Comparison of ENCODE assay signal across 8 cellular contexts in genomic region chr14:105300542-105301102, GRCh38. TPM values are rescaled to one million over a fixed set of nuclear protein-coding genes. Genes with fewer than 3 reads are reported as not detected.
A peak's percentile ranks its signal among the peaks of the same experiment; 100 is the strongest.
DNase-seq lines count a peak whose midpoint lies in the region; ATAC-seq, FAIRE-seq and TF ChIP-seq lines count a peak whose summit lies in the region.

Gene BRF1 (minus strand): TSS chr14:105301001. CDS start chr14:105300629, 372 bp downstream.

- peak; percentile 85 to 97 for DNase-seq in A549 (ENCODE audit: low read depth in 1 of 2, low spot score in 1 of 2)
- DNase-seq in NCI-H2196 (lab: John Stamatoyannopoulos, UW; ENCODE audit: unreplicated experiment), result peak; percentile 82
- peak; percentile 95 for DNase-seq in activated CD4-positive, alpha-beta T cell treated with anti-CD3 and anti-CD28 coated beads for 1 hour
- peak; percentile 93 for DNase-seq in cerebellum (ENCODE audit: low spot score)
- DNase-seq in kidney epithelial cell (ENCODE audit: low read depth), result peak; percentile 61
- peak; percentile 92 to 97 for DNase-seq in stimulated activated CD4-positive, alpha-beta T cell treated with anti-CD3 and anti-CD28 coated beads, Interleukin-15, amount 100 ng/mL, for 48 hours (ENCODE audit: low read depth in 2 of 2)

- H3K36me3 ChIP-seq in kidney epithelial cell (ENCODE audit: control insufficient read depth, insufficient read depth, low read length), result no peaks in the 10 kb centered on the region

- TF ChIP-seq CTCF in A549 (IDR thresholded peaks at IDR 0.05), result no peak
- no peak for TF ChIP-seq CTCF in kidney epithelial cell (IDR thresholded peaks at IDR 0.05; ENCODE audit: insufficient read depth, low read length, poor library complexity, severe bottlenecking)

- H3K27ac ChIP-seq in A549, result peak within 1 kb of the TSS; percentile 96 to 98

- POLR2A ChIA-PET in A549 (lab: Yijun Ruan, JAX), result interaction anchor here (0.6 to 1.8 kb wide), 21 partner anchors 8 to 620 kb away, joined by 3 to 38 read pairs (median 4); partner anchors contain the start of genes BTBD6, NUDT14 and PACS2

- no peak for TF ChIP-seq POLR2A in A549 (IDR thresholded peaks at IDR 0.05; ENCODE audit: low read length)

- no peak for FAIRE-seq in A549 (lab: Jason Lieb, UNC)

- peak within 1 kb of the TSS; percentile 80 for H3K4me2 ChIP-seq in A549

- 0 out of 3 replicates have a peak, but pooled peaks cover 3% of the 10 kb centered on the region for H3K4me1 ChIP-seq in A549

- TF ChIP-seq RAD21 in A549 (conservative IDR thresholded peaks at IDR 0.05 in 1 of 2, IDR thresholded peaks at IDR 0.05 in 1 of 2), result no peak

- TF ChIP-seq EP300 in A549 (IDR thresholded peaks at IDR 0.05), result no peak

- H3K9me3 ChIP-seq in A549, result no peaks in the 10 kb centered on the region

- 0% methylated on average over 1 of the region's 90 CpGs for WGBS in A549 (ENCODE audit: missing lambda C conversion rate)

- no peaks in the 10 kb centered on the region for H3K27me3 ChIP-seq in kidney epithelial cell (ENCODE audit: control insufficient read depth, insufficient read depth, low read length)

- ATAC-seq in A549 (peak; percentile 91 to 93), GM18858 (IDR thresholded peaks at IDR 0.05; ENCODE audit: unreplicated experiment) (peak; percentile 57), HG03064 (IDR thresholded peaks at IDR 0.05; ENCODE audit: low read depth, unreplicated experiment) (peak; percentile 81)

- H3K4me3 ChIP-seq in A549 (peak within 1 kb of the TSS; percentile 99), kidney epithelial cell (ENCODE audit: low read depth, low read length) (peak within 1 kb of the TSS; percentile 92)

- CTCF ChIA-PET in A549 (lab: Yijun Ruan, JAX), result interaction anchor here (1.0 to 1.8 kb wide), 4 partner anchors 10 to 105 kb away, joined by 3 to 6 read pairs (median 4); no protein-coding TSS in a partner anchor

TF ChIP-seq in A549, 52 proteins besides CTCF, POLR2A, EP300 and RAD21 (continues in another document):
- TF ChIP-seq EHF (CRISPR knock-in tag; IDR thresholded peaks at IDR 0.05) (no peak), REST (IDR thresholded peaks at IDR 0.05) (peak; percentile 80), FOSL2 (IDR thresholded peaks at IDR 0.05) (no peak), FOSL2 (CRISPR knock-in tag; IDR thresholded peaks at IDR 0.05) (0 out of 2 replicates have a peak, but pooled peaks have one; percentile 7), ZC3H11A (IDR thresholded peaks at IDR 0.05) (no peak), NFE2L2 (conservative IDR thresholded peaks at IDR 0.05; ENCODE audit: low read length) (no peak), ZFP36 (IDR thresholded peaks at IDR 0.05; ENCODE audit: borderline replicate concordance, partially characterized antibody) (no peak), SREBF2 (IDR thresholded peaks at IDR 0.05) (no peak), MAFK (IDR thresholded peaks at IDR 0.05; ENCODE audit: partially characterized antibody) (no peak), HES2 (IDR thresholded peaks at IDR 0.05) (no peak), CHD2 (IDR thresholded peaks at IDR 0.05; ENCODE audit: low read length, partially characterized antibody) (peak; percentile 85), CHD4 (IDR thresholded peaks at IDR 0.05; ENCODE audit: borderline replicate concordance) (no peak), RFX5 (IDR thresholded peaks at IDR 0.05) (no peak), MYC (IDR thresholded peaks at IDR 0.05; ENCODE audit: borderline replicate concordance, low read length) (no peak; the same call in 1 of the 2 replicates), PBX3 (IDR thresholded peaks at IDR 0.05) (no peak), USF2 (IDR thresholded peaks at IDR 0.05) (no peak), HEYL (CRISPR knock-in tag; IDR thresholded peaks at IDR 0.05) (no peak), MAZ (IDR thresholded peaks at IDR 0.05; ENCODE audit: borderline replicate concordance, low read depth, low read length) (no peak), BHLHE40 (IDR thresholded peaks at IDR 0.05; ENCODE audit: low read depth, low read length) (no peak), BCL3 (IDR thresholded peaks at IDR 0.05) (0 out of 3 replicates have a peak, but pooled peaks have one; percentile 25), CEBPB (IDR thresholded peaks at IDR 0.05) (no peak), ZNF302 (CRISPR knock-in tag; IDR thresholded peaks at IDR 0.05) (no peak), HOXB13 (CRISPR knock-in tag; IDR thresholded peaks at IDR 0.05; ENCODE audit: low read depth) (no peak), MAX (IDR thresholded peaks at IDR 0.05) (no peak; the same call in 1 of the 2 replicates), TFCP2L1 (CRISPR knock-in tag; IDR thresholded peaks at IDR 0.05) (no peak), RARB (CRISPR knock-in tag; IDR thresholded peaks at IDR 0.05) (no peak), EHMT2 (IDR thresholded peaks at IDR 0.05; ENCODE audit: low read depth) (no peak), GATA3 (IDR thresholded peaks at IDR 0.05; ENCODE audit: borderline replicate concordance) (0 out of 2 replicates have a peak, but pooled peaks have one; percentile 17)

RNA-seq across cellular contexts. Expression of gene BRF1, which starts in this region (rescaled TPM):
- polyA plus RNA-seq in A549 (2011; rRNA removed), result 7.0 and 8.5 TPM in 2 replicates
- polyA plus RNA-seq in A549 (2012; cell fraction: cytosol; rRNA removed), result 15.4 and 21.4 TPM in 2 replicates
- polyA plus RNA-seq in A549 (2012; cell fraction: nucleus; rRNA removed), result 59.0 and 64.6 TPM in 2 replicates
- polyA plus RNA-seq in A549 (2017; fragmentation: RNase III; extraction: RNeasy Plus Mini Kit Qiagen cat#74134 plus additional on column Dnase treatment), result 23.9 to 29.6 TPM (median 25.7 TPM) in 3 replicates
- 9.6 and 14.5 TPM in 2 replicates for polyA minus RNA-seq in A549 (2011; rRNA and poly(A)+ RNA removed)
- total RNA-seq in cerebellum, result 70.0 TPM
- 33.2 and 48.4 TPM in 2 replicates for total RNA-seq in kidney epithelial cell

Comparison
In these comparisons a context has a peak if more than half of its experiments do, and no peak if none do; other contexts are left out.
1. Peak in every context shown above with its lines: DNase-seq, ATAC-seq, H3K4me3 ChIP-seq and H3K27ac ChIP-seq.